ENCODE assay signal across 28 cellular contexts in the genomic region with DNA sequence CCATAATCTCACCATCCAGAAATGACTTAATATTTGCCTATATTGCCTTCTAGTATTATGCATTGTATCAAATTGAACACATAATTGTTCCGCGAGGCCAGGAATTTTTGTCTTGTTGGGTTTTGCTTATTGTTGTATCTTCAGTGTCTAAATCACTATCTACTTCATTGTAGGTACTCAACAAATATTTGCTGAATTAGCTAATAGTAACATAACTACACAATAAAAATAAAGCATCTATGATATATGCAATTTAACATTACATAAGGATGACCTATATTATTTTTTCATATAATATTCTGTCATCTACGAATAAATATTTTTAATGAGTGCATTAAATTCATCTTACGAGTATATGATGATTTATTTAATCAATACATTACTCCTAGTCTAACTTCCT.
"Had no signal": no experiment of that assay in that cellular context is flagged by ENCODE, and none has a peak within 500 bp of the region (broad histone marks: within the 10 kb centered on the region; RNA-seq: fewer than 3 reads in every experiment).

No MANE protein-coding gene starts in this region.

- H3K27me3 ChIP-seq: neural progenitor cell, ovary, spleen, suprapubic skin, testis, tibial artery, transverse colon, upper lobe of right lung, uterus had no signal

- ATAC-seq: natural killer cell; psoas muscle; right cardiac atrium; sciatic nerve; stimulated activated memory B cell treated with anti-CD40 and anti-IgM and Interleukin-4, amounts not matched to agents 10 μg/mL and 1 μg/mL and 100 μg/mL, for 72 hours; stimulated activated naive CD8-positive, alpha-beta T cell treated with anti-CD3 and anti-CD28 coated beads, Interleukin-15, amount 100 ng/mL, for 72 hours; stimulated activated naive CD8-positive, alpha-beta T cell treated with anti-CD3 and anti-CD28 coated beads, Interleukin-15, Interleukin-2, amounts not matched to agents 100 U/mL and 50 U/mL, for 24 hours; upper lobe of right lung had no signal

- H3K4me3 ChIP-seq: neural progenitor cell, ovary, psoas muscle, skin epidermis, smooth muscle cell, spleen, suprapubic skin, testis, tibial artery, transverse colon, upper lobe of right lung, uterus had no signal

- H3K27ac ChIP-seq: neural progenitor cell, ovary, parathyroid adenoma, psoas muscle, skin epidermis, spleen, suprapubic skin, testis, tibial artery, transverse colon, upper lobe of right lung, uterus had no signal

- DNase-seq: natural killer cell; occipital lobe; ovary; posterior cingulate gyrus; psoas muscle; right cardiac atrium; spleen; stimulated activated CD4-positive, alpha-beta T cell treated with anti-CD3 and anti-CD28 coated beads, Interleukin-12 subunit alpha, Interleukin-12 subunit beta, amount 100 ng/mL, for 4 hours; stimulated activated CD4-positive, alpha-beta T cell treated with anti-CD3 and anti-CD28 coated beads, Interleukin-1b, Interleukin-23, amount 100 ng/mL, for 48 hours; stimulated activated CD4-positive, alpha-beta T cell treated with anti-CD3 and anti-CD28 coated beads, Interleukin-4, amount 100 ng/mL, for 1 hour; stimulated activated CD4-positive, alpha-beta T cell treated with anti-CD3 and anti-CD28 coated beads, Interleukin-4, amount 100 ng/mL, for 4 hours; stimulated activated CD8-positive, alpha-beta memory T cell treated with anti-CD3 and anti-CD28 coated beads, Interleukin-4, amount 100 ng/mL, for 48 hours; stimulated activated naive CD4-positive, alpha-beta T cell; stimulated activated naive CD8-positive, alpha-beta T cell treated with anti-CD3 and anti-CD28 coated beads, Interleukin-15, amount 100 ng/mL, for 72 hours; stimulated activated naive CD8-positive, alpha-beta T cell treated with anti-CD3 and anti-CD28 coated beads, Interleukin-15, Interleukin-2, amounts not matched to agents 100 U/mL and 50 U/mL, for 24 hours; substantia nigra; testis; tibial artery; transverse colon; upper lobe of right lung; uterus had no signal

- H3K9me3 ChIP-seq: ovary, psoas muscle, testis, tibial artery, transverse colon, upper lobe of right lung, uterus had no signal

- H3K4me2 ChIP-seq: neural progenitor cell, smooth muscle cell had no signal

- H3K36me3 ChIP-seq: neural progenitor cell, ovary, spleen, suprapubic skin, tibial artery, transverse colon, upper lobe of right lung, uterus had no signal

- H3K9ac ChIP-seq: neural progenitor cell, parathyroid adenoma had no signal

- H3K79me2 ChIP-seq: parathyroid adenoma had no signal

- H2AFZ ChIP-seq: neural progenitor cell, parathyroid adenoma had no signal

- H3K4me1 ChIP-seq: neural progenitor cell, parathyroid adenoma, psoas muscle, spleen, suprapubic skin, testis, tibial artery, transverse colon, upper lobe of right lung, uterus had no signal
